In the genomic region with DNA sequence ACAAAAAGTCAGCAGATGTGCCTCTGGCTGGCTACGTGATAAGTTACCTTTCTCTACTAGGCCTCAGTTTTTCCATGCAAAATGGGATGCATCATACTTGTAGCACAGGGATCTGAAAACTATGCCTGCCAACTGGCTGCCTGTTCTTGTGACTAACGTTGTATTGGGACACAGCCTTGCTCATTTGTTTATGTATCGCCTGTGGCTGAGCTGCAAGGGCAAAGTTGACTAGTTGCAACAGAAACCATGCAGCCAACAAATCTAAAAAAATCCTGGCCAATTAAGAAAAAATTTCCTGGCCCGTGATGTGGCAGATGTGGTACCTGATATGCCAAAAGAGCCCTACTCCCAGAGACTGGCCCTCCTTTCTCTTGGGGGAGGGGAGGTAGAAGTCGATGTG, we compare ENCODE assay signal across 15 cellular contexts.
A peak's percentile ranks its signal among the peaks of the same experiment; 100 is the strongest.
DNase-seq lines count a peak whose midpoint lies in the region; ATAC-seq and TF ChIP-seq lines count a peak whose summit lies in the region.
"Had no signal": no experiment of that assay in that cellular context is flagged by ENCODE, and none has a peak within 500 bp of the region (broad histone marks: within the 10 kb centered on the region; RNA-seq: fewer than 3 reads in every experiment).

No MANE protein-coding gene starts in this region.

- H3K27me3 ChIP-seq in CD4-positive, alpha-beta memory T cell (ENCODE audit: insufficient read depth, low read length) = no peaks in the 10 kb centered on the region

- no peaks in the 10 kb centered on the region for H3K4me1 ChIP-seq in mucosa of descending colon (ENCODE audit: low read depth)
- no peaks in the 10 kb centered on the region for H3K4me1 ChIP-seq in CD4-positive, alpha-beta memory T cell (ENCODE audit: insufficient read depth, low read length)

- POLR2A ChIA-PET in CD4-positive, alpha-beta memory T cell (lab: Charles Lee; ENCODE audit: partially characterized antibody) = no interaction called here

- DNase-seq in LHCN-M2 (ENCODE audit: low read depth) (peak; percentile 73), dedifferentiated amniotic fluid mesenchymal stem cell (ENCODE audit: extremely low spot score) (peak; percentile 83), mucosa of descending colon (peak in 1 of 3 donors; percentile 11), HPDE6-E6E7 (ENCODE audit: extremely low spot score) (no peak)
- DNase-seq in CD4-positive, alpha-beta memory T cell = no peak
- no peak for DNase-seq in activated CD4-positive, alpha-beta T cell treated with anti-CD3 and anti-CD28 coated beads for 4 hours
- DNase-seq: activated CD4-positive, alpha-beta T cell treated with anti-CD3 and anti-CD28 coated beads, Interleukin-2, amount 50 U/mL, for 4 hours; activated gamma-delta T cell treated with Interleukin-2 at 50 U/mL for 16 hours; DMS79 treated with DMSO at 0.1 percent for 48 hours; Kasumi-1; NCI-H2171 treated with DMSO at 0.1 percent for 48 hours; occipital lobe; stimulated activated naive CD8-positive, alpha-beta T cell treated with anti-CD3 and anti-CD28 coated beads, Interleukin-15, amount 100 ng/mL, for 72 hours; SW 1271 had no signal

- CTCF ChIA-PET in CD4-positive, alpha-beta memory T cell (lab: Charles Lee; ENCODE audit: partially characterized antibody) = no interaction called here

- H3K36me3 ChIP-seq in mucosa of descending colon (ENCODE audit: low read depth) = no peaks in the 10 kb centered on the region
- no peaks in the 10 kb centered on the region for H3K36me3 ChIP-seq in CD4-positive, alpha-beta memory T cell (ENCODE audit: insufficient read depth, low read length)

- no peaks in the 10 kb centered on the region for H3K36me3 Mint-ChIP-seq in CD4-positive, alpha-beta memory T cell

- no peak overlapping the region for H3K27ac Mint-ChIP-seq in CD4-positive, alpha-beta memory T cell
- H3K27ac Mint-ChIP-seq: stimulated activated naive CD8-positive, alpha-beta T cell treated with anti-CD3 and anti-CD28 coated beads, Interleukin-15, amount 100 ng/mL, for 72 hours had no signal

- H3K9me3 ChIP-seq in mucosa of descending colon = no peaks in the 10 kb centered on the region
- H3K9me3 ChIP-seq in CD4-positive, alpha-beta memory T cell (ENCODE audit: control insufficient read depth in 1 of 2, low read length in 2 of 2) = no peaks in the 10 kb centered on the region

- intact Hi-C loops in mucosa of descending colon (cut with DNase I, micrococcal nuclease) = no loop called here
- intact Hi-C loops in CD4-positive, alpha-beta memory T cell (cut with micrococcal nuclease) = no loop called here

- no peaks in the 10 kb centered on the region for H3K4me1 Mint-ChIP-seq in CD4-positive, alpha-beta memory T cell
- H3K4me1 Mint-ChIP-seq: stimulated activated naive CD8-positive, alpha-beta T cell treated with anti-CD3 and anti-CD28 coated beads, Interleukin-15, amount 100 ng/mL, for 72 hours had no signal

- peak; percentile 38 for ATAC-seq in mucosa of descending colon
- ATAC-seq in GM19328 (IDR thresholded peaks at IDR 0.05; ENCODE audit: unreplicated experiment) = no peak
- ATAC-seq: stimulated activated naive CD8-positive, alpha-beta T cell treated with anti-CD3 and anti-CD28 coated beads, Interleukin-15, amount 100 ng/mL, for 72 hours had no signal

- no peak overlapping the region for H3K27ac ChIP-seq in CD4-positive, alpha-beta memory T cell (ENCODE audit: low read depth, low read length)

- H3K4me3 Mint-ChIP-seq in CD4-positive, alpha-beta memory T cell = no peak overlapping the region
- H3K4me3 Mint-ChIP-seq: stimulated activated naive CD8-positive, alpha-beta T cell treated with anti-CD3 and anti-CD28 coated beads, Interleukin-15, amount 100 ng/mL, for 72 hours had no signal

- H3K27me3 Mint-ChIP-seq in CD4-positive, alpha-beta memory T cell = peaks cover 7 to 8% of the 10 kb centered on the region in 2 donors

- H3K9me3 Mint-ChIP-seq in CD4-positive, alpha-beta memory T cell = peaks cover 0 to under 1% (median 0%) of the 10 kb centered on the region in 8 donors
- H3K9me3 Mint-ChIP-seq: stimulated activated naive CD8-positive, alpha-beta T cell treated with anti-CD3 and anti-CD28 coated beads, Interleukin-15, amount 100 ng/mL, for 72 hours had no signal

- H3K4me3 ChIP-seq in mucosa of descending colon = no peak overlapping the region
- no peak overlapping the region for H3K4me3 ChIP-seq in CD4-positive, alpha-beta memory T cell (ENCODE audit: low read length in 2 of 2)

- no peak for TF ChIP-seq CTCF in mucosa of descending colon (IDR thresholded peaks at IDR 0.05)

Comparison
In these comparisons a context has a peak if more than half of its experiments do, and no peak if none do; other contexts are left out.
1. DNase-seq: peak in LHCN-M2 (single experiment) and dedifferentiated amniotic fluid mesenchymal stem cell (single experiment); none in HPDE6-E6E7 (single experiment), CD4-positive, alpha-beta memory T cell (0 of 5) and activated CD4-positive, alpha-beta T cell treated with anti-CD3 and anti-CD28 coated beads for 4 hours (0 of 2).